ENCODE assay signal across 10 cellular contexts in the genomic region with DNA sequence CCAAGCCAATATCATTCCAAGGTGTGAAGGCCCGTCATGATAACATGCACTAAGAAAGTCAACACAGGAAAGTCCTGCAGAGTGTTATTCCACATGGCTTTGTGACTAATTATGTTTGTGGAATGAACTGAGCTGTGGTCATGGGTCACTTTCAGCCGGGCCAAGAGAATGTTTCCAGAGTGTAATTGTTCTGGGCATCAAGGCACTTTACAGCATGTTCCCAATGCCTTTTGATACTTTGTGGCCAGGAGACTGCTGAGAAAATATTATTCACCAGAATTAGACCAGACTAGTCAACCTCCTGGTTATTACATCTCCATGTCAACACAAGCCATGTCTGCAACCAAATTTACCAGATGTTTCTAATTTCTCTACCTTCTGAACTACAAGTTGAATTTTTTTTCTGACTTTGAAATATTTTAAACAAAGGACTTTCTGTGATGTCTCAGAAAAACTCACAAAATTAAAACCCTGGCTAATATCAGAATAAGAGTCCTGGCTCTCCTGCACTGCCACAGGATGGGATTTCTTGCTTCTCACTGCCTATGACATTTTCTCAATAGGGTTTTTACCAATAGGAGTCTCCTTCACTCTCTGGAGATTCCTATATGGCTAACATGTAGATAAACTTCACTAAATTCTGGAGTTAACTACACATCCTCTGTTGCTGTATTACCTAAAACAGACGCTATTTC.
DNase-seq lines count a peak whose midpoint lies in the region; ATAC-seq and TF ChIP-seq lines count a peak whose summit lies in the region.
"Had no signal": no experiment of that assay in that cellular context is flagged by ENCODE, and none has a peak within 500 bp of the region (broad histone marks: within the 10 kb centered on the region; RNA-seq: fewer than 3 reads in every experiment).

No MANE protein-coding gene starts in this region.

- TF ChIP-seq POLR2A in sigmoid colon (IDR thresholded peaks at IDR 0.05) = no peak

- TF ChIP-seq CTCF in astrocyte of the spinal cord (IDR thresholded peaks at IDR 0.05; ENCODE audit: low read depth, low read length) (no peak), right atrium auricular region (IDR thresholded peaks at IDR 0.05) (no peak), sigmoid colon (IDR thresholded peaks at IDR 0.05) (no peak)

- 24 to 54% methylated on average over 3 of the region's 3 CpGs for WGBS in sigmoid colon, 2 donors

- H3K9me3 ChIP-seq in right atrium auricular region = peaks cover 0 to 8% of the 10 kb centered on the region in 2 donors
- peaks cover 0 to 4% (median 1%) of the 10 kb centered on the region in 4 donors for H3K9me3 ChIP-seq in sigmoid colon

- H3K4me1 ChIP-seq in right atrium auricular region (no peaks in the 10 kb centered on the region), sigmoid colon (peaks cover 0 to 39% (median 33%) of the 10 kb centered on the region in 4 donors)

- H3K27ac ChIP-seq in right atrium auricular region (peak overlapping the region; percentile 26 to 69), sigmoid colon (peak overlapping the region; percentile 46 to 78 (median 70))

- H3K9me3 Mint-ChIP-seq in activated CD8-positive, alpha-beta T cell treated with anti-CD3 and anti-CD28 coated beads, Interleukin-2, amount 10 ng/mL, durations not matched to agents 7 days and 5 days (ENCODE audit: insufficient read depth) = no peaks in the 10 kb centered on the region

- H3K4me1 Mint-ChIP-seq in activated CD8-positive, alpha-beta T cell treated with anti-CD3 and anti-CD28 coated beads, Interleukin-2, amount 10 ng/mL, durations not matched to agents 7 days and 5 days (ENCODE audit: low read depth) = peaks cover 20% of the 10 kb centered on the region

- CTCF ChIA-PET in activated CD8-positive, alpha-beta T cell treated with anti-CD3 and anti-CD28 coated beads, Interleukin-2, amount 10 ng/mL, durations not matched to agents 7 days and 5 days (lab: Charles Lee) = interaction anchor here (3.3 kb wide), 1 partner anchor 256 kb away, joined by 13 read pairs; no protein-coding TSS in a partner anchor

- DNase-seq in EL = peak; percentile 84
- peak; percentile 100 for DNase-seq in astrocyte of the spinal cord (ENCODE audit: low read depth, low spot score)
- peak; percentile 72 for DNase-seq in right atrium auricular region (ENCODE audit: low spot score)
- peak; percentile 80 for DNase-seq in sigmoid colon
- no peak for DNase-seq in GOT3 (lab: John Stamatoyannopoulos, UW)
- DNase-seq in NCI-H1105 treated with DMSO at 0.1 percent for 48 hours (lab: John Stamatoyannopoulos, UW) = no peak
- DNase-seq in activated CD8-positive, alpha-beta T cell treated with anti-CD3 and anti-CD28 coated beads, Interleukin-2, amount 10 ng/mL, durations not matched to agents 7 days and 5 days = no peak
- DNase-seq in activated CD4-positive, CD25-positive, alpha-beta regulatory T cell treated with anti-CD3 and anti-CD28 coated beads, Interleukin-2, amount 50 U/mL, for 72 hours = no peak
- DNase-seq: DMS 273 treated with DMSO at 0.1 percent for 48 hours, NCI-H446 had no signal

- H3K4me3 Mint-ChIP-seq in activated CD8-positive, alpha-beta T cell treated with anti-CD3 and anti-CD28 coated beads, Interleukin-2, amount 10 ng/mL, durations not matched to agents 7 days and 5 days = no peak overlapping the region

- no peak for ATAC-seq in activated CD8-positive, alpha-beta T cell treated with anti-CD3 and anti-CD28 coated beads, Interleukin-2, amount 10 ng/mL, durations not matched to agents 7 days and 5 days

- peak in 3 of 4 donors; percentile 8 to 41 (median 36) for TF ChIP-seq EP300 in sigmoid colon (IDR thresholded peaks at IDR 0.05)

- intact Hi-C loops in sigmoid colon (cut with DNase I) = no loop called here

- POLR2A ChIA-PET in activated CD8-positive, alpha-beta T cell treated with anti-CD3 and anti-CD28 coated beads, Interleukin-2, amount 10 ng/mL, durations not matched to agents 7 days and 5 days (lab: Charles Lee) = no interaction called here

- no peaks in the 10 kb centered on the region for H3K27me3 ChIP-seq in right atrium auricular region
- H3K27me3 ChIP-seq in sigmoid colon = no peaks in the 10 kb centered on the region

- no peak overlapping the region for H3K27ac Mint-ChIP-seq in activated CD8-positive, alpha-beta T cell treated with anti-CD3 and anti-CD28 coated beads, Interleukin-2, amount 10 ng/mL, durations not matched to agents 7 days and 5 days

- H3K27me3 Mint-ChIP-seq in activated CD8-positive, alpha-beta T cell treated with anti-CD3 and anti-CD28 coated beads, Interleukin-2, amount 10 ng/mL, durations not matched to agents 7 days and 5 days (ENCODE audit: low read depth) = no peaks in the 10 kb centered on the region

- peaks cover 4% of the 10 kb centered on the region for H3K36me3 Mint-ChIP-seq in activated CD8-positive, alpha-beta T cell treated with anti-CD3 and anti-CD28 coated beads, Interleukin-2, amount 10 ng/mL, durations not matched to agents 7 days and 5 days (ENCODE audit: low read depth)

- H3K36me3 ChIP-seq in right atrium auricular region (no peaks in the 10 kb centered on the region), sigmoid colon (no peaks in the 10 kb centered on the region)

- H3K4me3 ChIP-seq in astrocyte of the spinal cord (ENCODE audit: low read depth, low read length) (no peak overlapping the region), right atrium auricular region (no peak overlapping the region), sigmoid colon (no peak overlapping the region)

- in situ Hi-C loops in astrocyte of the spinal cord (cut with HindIII; ENCODE audit: low sequenced_read_pairs) = no loop called here

Comparison
In these comparisons a context has a peak if more than half of its experiments do, and no peak if none do; other contexts are left out.
1. DNase-seq: peak in EL (single experiment), astrocyte of the spinal cord (single experiment), right atrium auricular region (single experiment) and sigmoid colon (single experiment); none in GOT3 (single experiment), NCI-H1105 treated with DMSO at 0.1 percent for 48 hours (single experiment), activated CD8-positive, alpha-beta T cell treated with anti-CD3 and anti-CD28 coated beads, Interleukin-2, amount 10 ng/mL, durations not matched to agents 7 days and 5 days (single experiment) and activated CD4-positive, CD25-positive, alpha-beta regulatory T cell treated with anti-CD3 and anti-CD28 coated beads, Interleukin-2, amount 50 U/mL, for 72 hours (single experiment).